Comparison of ENCODE assay signal across 1 cellular context in genomic region chr16:86751081-86752030, GRCh38.
A peak's percentile ranks its signal among the peaks of the same experiment; 100 is the strongest.
TF ChIP-seq lines count a peak whose summit lies in the region.

No MANE protein-coding gene starts in this region.

TF ChIP-seq in SK-N-SH, 30 proteins besides CTCF, POLR2A, EP300 and RAD21 (continued from another document):
- TF ChIP-seq PBX3 (IDR thresholded peaks at IDR 0.05) (peak; percentile 18; the same call in 1 of the 2 replicates), MAX (IDR thresholded peaks at IDR 0.05; ENCODE audit: low read depth) (peak; percentile 49; the same call in 1 of the 2 replicates), POLR2AphosphoS5 (IDR thresholded peaks at IDR 0.05; ENCODE audit: low read depth, low read length) (no peak), RFX5 (IDR thresholded peaks at IDR 0.05; ENCODE audit: low read length) (no peak), FOXJ3 (CRISPR knock-in tag; IDR thresholded peaks at IDR 0.05) (no peak), FOSL2 (IDR thresholded peaks at IDR 0.05; ENCODE audit: borderline replicate concordance, low read depth) (peak; percentile 73)
